1 cellular context compared by ENCODE assay signal in the genomic region with DNA sequence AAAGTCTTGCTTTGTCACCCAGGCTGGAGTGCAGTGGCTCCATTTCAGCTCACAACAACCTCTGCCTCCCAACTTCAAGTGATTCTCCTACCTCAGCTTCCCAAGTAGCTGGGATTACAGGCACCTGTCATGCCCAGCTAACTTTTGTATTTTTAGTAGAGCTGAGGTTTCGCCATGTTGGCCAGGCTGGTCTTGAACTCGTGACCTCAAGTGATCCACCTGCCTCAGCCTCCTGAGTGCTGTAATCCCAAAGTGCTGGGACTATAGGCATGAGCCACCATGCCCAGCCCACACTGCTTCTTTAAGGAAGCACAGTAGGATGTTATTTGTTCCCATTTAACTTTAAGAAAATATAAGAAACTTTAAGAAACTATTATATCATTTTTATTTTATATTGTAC. TPM values are rescaled to one million over a fixed set of nuclear protein-coding genes. Genes with fewer than 3 reads are reported as not detected.
"Had no signal": no experiment of that assay in that cellular context is flagged by ENCODE, and none has a peak within 500 bp of the region (broad histone marks: within the 10 kb centered on the region; RNA-seq: fewer than 3 reads in every experiment).

No MANE protein-coding gene starts in this region.

RNA-seq across cellular contexts. Expression of a gene that starts 35.3 kb away (rescaled TPM):
- total RNA-seq: OCI-LY7 had no signal
